Comparison of ENCODE assay signal across 21 cellular contexts in the genomic region with DNA sequence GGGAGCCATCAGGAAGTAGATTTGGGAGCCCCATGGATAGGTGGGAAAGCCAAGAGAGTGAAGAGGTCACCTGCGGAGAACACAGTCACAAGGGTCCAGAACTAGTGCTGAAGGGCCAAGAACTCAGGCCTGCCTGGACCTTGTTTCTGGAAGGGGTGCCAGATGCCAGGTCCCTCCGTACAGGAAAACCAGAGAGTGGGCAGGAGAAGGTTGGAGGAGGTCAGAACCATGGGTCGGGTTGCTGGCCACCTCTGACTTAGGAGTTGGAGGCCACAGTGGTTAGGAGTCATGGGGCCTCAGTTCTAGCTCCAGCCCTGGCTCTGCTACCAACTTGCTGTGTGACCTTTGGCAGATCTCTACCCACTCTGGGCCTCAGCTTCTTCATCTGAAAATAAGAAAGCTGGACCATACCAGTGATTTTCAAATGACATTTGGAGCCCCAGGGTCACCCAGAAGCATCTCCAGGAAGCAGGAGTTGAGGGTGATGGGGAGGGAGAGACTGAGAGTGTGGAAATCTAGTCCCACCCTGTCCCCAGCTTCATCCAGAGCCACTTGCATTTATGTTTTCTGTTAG. TPM values are rescaled to one million over a fixed set of nuclear protein-coding genes. Genes with fewer than 3 reads are reported as not detected.
DNase-seq lines count a peak whose midpoint lies in the region; FAIRE-seq and TF ChIP-seq lines count a peak whose summit lies in the region.
"Had no signal": no experiment of that assay in that cellular context is flagged by ENCODE, and none has a peak within 500 bp of the region (broad histone marks: within the 10 kb centered on the region; RNA-seq: fewer than 3 reads in every experiment).

No MANE protein-coding gene starts in this region.

- H3K36me3 ChIP-seq in astrocyte (ENCODE audit: insufficient read depth, low read length) (no peaks in the 10 kb centered on the region), thyroid gland (no peaks in the 10 kb centered on the region), Karpas-422 (ENCODE audit: insufficient read depth, low read length) (no peaks in the 10 kb centered on the region)
- H3K36me3 ChIP-seq: heart right ventricle had no signal

- no peak for TF ChIP-seq POLR2A in thyroid gland (IDR thresholded peaks at IDR 0.05)

- H3K9ac ChIP-seq in astrocyte (ENCODE audit: low read length) (peak overlapping the region; percentile 21), Karpas-422 (ENCODE audit: low read length) (no peak overlapping the region)

- intact Hi-C loops in thyroid gland (cut with DNase I): no loop called here

- H3K9me3 Mint-ChIP-seq in astrocyte (ENCODE audit: unreplicated experiment) (no peaks in the 10 kb centered on the region), nephron (no peaks in the 10 kb centered on the region)
- H3K9me3 Mint-ChIP-seq: activated CD8-positive, alpha-beta T cell treated with anti-CD3 and anti-CD28 coated beads for 36 hours; activated naive CD4-positive, alpha-beta T cell treated with anti-CD3 and anti-CD28 coated beads, Interleukin-2, amount 50 U/mL, for 72 hours; activated T-cell treated with anti-CD3 and anti-CD28 coated beads, Interleukin-2, amount 50 U/mL, for 4 hours had no signal

- H3K79me2 ChIP-seq in astrocyte (ENCODE audit: insufficient read depth, low read length) (no peaks in the 10 kb centered on the region), Karpas-422 (ENCODE audit: low read length) (no peaks in the 10 kb centered on the region)

- H3K36me3 Mint-ChIP-seq in astrocyte (ENCODE audit: low read depth, unreplicated experiment) (no peaks in the 10 kb centered on the region), nephron (ENCODE audit: low read depth) (no peaks in the 10 kb centered on the region)
- H3K36me3 Mint-ChIP-seq: activated naive CD4-positive, alpha-beta T cell treated with anti-CD3 and anti-CD28 coated beads, Interleukin-2, amount 50 U/mL, for 72 hours had no signal

- peaks cover 35% of the 10 kb centered on the region for H3K27me3 Mint-ChIP-seq in astrocyte (ENCODE audit: low read depth, unreplicated experiment)
- peaks cover 12% of the 10 kb centered on the region for H3K27me3 Mint-ChIP-seq in nephron (ENCODE audit: low read depth)
- H3K27me3 Mint-ChIP-seq: activated CD8-positive, alpha-beta T cell treated with anti-CD3 and anti-CD28 coated beads for 36 hours had no signal

- peak overlapping the region; percentile 13 for H3K27ac ChIP-seq in astrocyte (ENCODE audit: low read depth, low read length)
- peak overlapping the region; percentile 41 to 67 (median 59) for H3K27ac ChIP-seq in thyroid gland
- no peak overlapping the region for H3K27ac ChIP-seq in caudate nucleus (ENCODE audit: low read depth, low read length)
- no peak overlapping the region for H3K27ac ChIP-seq in Karpas-422 (ENCODE audit: low read length)
- H3K27ac ChIP-seq: C4-2B had no signal

- H3K4me1 ChIP-seq in astrocyte (ENCODE audit: insufficient read depth, low read length): no peaks in the 10 kb centered on the region
- peaks cover 30 to 63% of the 10 kb centered on the region in 2 donors for H3K4me1 ChIP-seq in thyroid gland
- no peaks in the 10 kb centered on the region for H3K4me1 ChIP-seq in Karpas-422 (ENCODE audit: low read length)

- no peak for FAIRE-seq in astrocyte (lab: Jason Lieb, UNC)

- TF ChIP-seq CTCF in astrocyte (IDR thresholded peaks at IDR 0.05; ENCODE audit: insufficient read depth, low read depth, low read length) (no peak), nephron (IDR thresholded peaks at IDR 0.05; ENCODE audit: unreplicated experiment in 3 of 3) (no peak), thyroid gland (IDR thresholded peaks at IDR 0.05) (no peak)

- H4K20me1 ChIP-seq in astrocyte (ENCODE audit: insufficient read depth, low read length) (no peaks in the 10 kb centered on the region), Karpas-422 (ENCODE audit: insufficient read depth, low read depth, low read length) (no peaks in the 10 kb centered on the region)

- H3K4me3 ChIP-seq in astrocyte (ENCODE audit: insufficient read depth, low read depth, low read length) (no peak overlapping the region), thyroid gland (replicated peaks in 1 of 3) (no peak overlapping the region), Karpas-422 (ENCODE audit: low read length) (no peak overlapping the region)
- H3K4me3 ChIP-seq: heart right ventricle had no signal

- H3K27me3 ChIP-seq in astrocyte (ENCODE audit: insufficient read depth, low read length): no peaks in the 10 kb centered on the region
- no peaks in the 10 kb centered on the region for H3K27me3 ChIP-seq in thyroid gland
- H3K27me3 ChIP-seq in Karpas-422 (ENCODE audit: low read length): no peaks in the 10 kb centered on the region
- H3K27me3 ChIP-seq: heart right ventricle had no signal

- H3K4me3 Mint-ChIP-seq in astrocyte (ENCODE audit: unreplicated experiment) (no peak overlapping the region), nephron (peak overlapping the region in 2 of 3 experiments; percentile 19 to 47)
- H3K4me3 Mint-ChIP-seq: activated CD8-positive, alpha-beta T cell treated with anti-CD3 and anti-CD28 coated beads for 36 hours; activated T-cell treated with anti-CD3 and anti-CD28 coated beads, Interleukin-2, amount 50 U/mL, for 4 hours had no signal

- no peak overlapping the region for H3K27ac Mint-ChIP-seq in astrocyte (ENCODE audit: unreplicated experiment)
- H3K27ac Mint-ChIP-seq in nephron: peak overlapping the region; percentile 82 to 90 (median 84)
- H3K27ac Mint-ChIP-seq: activated CD8-positive, alpha-beta T cell treated with anti-CD3 and anti-CD28 coated beads for 36 hours had no signal

- H2AFZ ChIP-seq in astrocyte (ENCODE audit: low read depth, low read length) (no peak overlapping the region), Karpas-422 (ENCODE audit: low read length) (no peak overlapping the region)

- no peaks in the 10 kb centered on the region for H3K9me2 ChIP-seq in Karpas-422 (replicated peaks; ENCODE audit: insufficient read depth, low read length)

- WGBS in thyroid gland, 2 donors: 82 to 84% methylated on average over 3 of the region's 3 CpGs

- H3K4me2 ChIP-seq in astrocyte (ENCODE audit: low read length): no peak overlapping the region
- H3K4me2 ChIP-seq in Karpas-422 (ENCODE audit: low read depth, low read length, poor library complexity, severe bottlenecking): no peak overlapping the region

- H3K4me1 Mint-ChIP-seq in astrocyte (ENCODE audit: low read depth, unreplicated experiment) (no peaks in the 10 kb centered on the region), nephron (peaks cover 62% of the 10 kb centered on the region)

- DNase-seq in activated CD8-positive, alpha-beta memory T cell treated with anti-CD3 and anti-CD28 coated beads, Interleukin-2, amount 50 U/mL, for 48 hours: peak; percentile 23
- no peak for DNase-seq in activated CD8-positive, alpha-beta memory T cell treated with anti-CD3 and anti-CD28 coated beads for 24 hours
- no peak for DNase-seq in astrocyte (ENCODE audit: low read depth)
- DNase-seq in thyroid gland: no peak
- DNase-seq in caudate nucleus (lab: John Stamatoyannopoulos, UW): no peak
- no peak for DNase-seq in Karpas-422
- DNase-seq in midbrain (lab: John Stamatoyannopoulos, UW): no peak
- DNase-seq: activated CD8-positive, alpha-beta T cell treated with anti-CD3 and anti-CD28 coated beads for 36 hours; activated T-cell treated with anti-CD3 and anti-CD28 coated beads, Interleukin-2, amount 50 U/mL, for 4 hours; Calu3; effector CD8-positive, alpha-beta T cell; heart right ventricle; NCI-H82; OCI-M1; right cardiac atrium; Right ventricle myocardium superior; substantia nigra; SW 1271 had no signal

- H3K9me3 ChIP-seq in astrocyte (ENCODE audit: insufficient read depth, low read depth, low read length): no peaks in the 10 kb centered on the region
- H3K9me3 ChIP-seq in thyroid gland: no peaks in the 10 kb centered on the region
- no peaks in the 10 kb centered on the region for H3K9me3 ChIP-seq in Karpas-422 (ENCODE audit: low read length)
- H3K9me3 ChIP-seq: heart right ventricle had no signal

RNA-seq across cellular contexts. Expression of a gene that starts 20.8 kb away (rescaled TPM):
- total RNA-seq in astrocyte (5.7 and 6.0 TPM in 2 replicates), thyroid gland (10 to 100 TPM; 16.3 to 25.8 (median 22.7) TPM)
- total RNA-seq in Karpas-422 (2014; rRNA removed; shearing (Covaris generic); ENCODE audit: low replicate concordance): not detected in 2 replicates

Comparison
In these comparisons a context has a peak if more than half of its experiments do, and no peak if none do; other contexts are left out.
1. H3K27ac ChIP-seq: peak in astrocyte (single experiment) and thyroid gland (3 of 3); none in caudate nucleus (single experiment) and Karpas-422 (single experiment).